14 cellular contexts compared by ENCODE assay signal in genomic region chr18:7927119-7927518, GRCh38.
DNase-seq lines count a peak whose midpoint lies in the region; ATAC-seq, FAIRE-seq and TF ChIP-seq lines count a peak whose summit lies in the region.
"Had no signal": no experiment of that assay in that cellular context is flagged by ENCODE, and none has a peak within 500 bp of the region (broad histone marks: within the 10 kb centered on the region; RNA-seq: fewer than 3 reads in every experiment).

No MANE protein-coding gene starts in this region.

- H3K4me3 ChIP-seq in ACC112 (ENCODE audit: low read depth, low read length) (no peak overlapping the region), HCT116 (replicated peaks in 1 of 2; ENCODE audit: low read depth in 1 of 2, low read length in 2 of 2) (no peak overlapping the region), osteoblast (ENCODE audit: insufficient read depth, low read length) (no peak overlapping the region), small intestine (ENCODE audit: low read depth in 1 of 2, low read length in 2 of 2) (no peak overlapping the region), H7 (ENCODE audit: insufficient read depth, low read depth, low read length) (no peak overlapping the region)

- H3K4me2 ChIP-seq in HCT116 (ENCODE audit: low read length) (peak overlapping the region; percentile 51; the same call in 1 of the 2 replicates), osteoblast (ENCODE audit: insufficient read depth, low read length) (no peak overlapping the region)

- H3K79me2 ChIP-seq in ACC112 (ENCODE audit: control insufficient read depth, insufficient read depth, low read length, unreplicated experiment), result peaks cover 12% of the 10 kb centered on the region
- no peaks in the 10 kb centered on the region for H3K79me2 ChIP-seq in HCT116 (ENCODE audit: insufficient read depth, low read length)
- peaks cover 7% of the 10 kb centered on the region for H3K79me2 ChIP-seq in osteoblast (ENCODE audit: insufficient read depth, low read length)

- CTCF ChIA-PET in HCT116 (lab: Charles Lee), result interaction anchor here (1.7 kb wide), 1 partner anchor 137 kb away, joined by 9 read pairs; no protein-coding TSS in a partner anchor

- no peaks in the 10 kb centered on the region for H3K9me3 ChIP-seq in HCT116 (ENCODE audit: control insufficient read depth in 1 of 2, insufficient read depth in 1 of 2, low read depth in 1 of 2, low read length in 2 of 2)
- H3K9me3 ChIP-seq in osteoblast (ENCODE audit: low read depth, low read length), result no peaks in the 10 kb centered on the region
- no peaks in the 10 kb centered on the region for H3K9me3 ChIP-seq in small intestine (ENCODE audit: control insufficient read depth, low read depth)
- H3K9me3 ChIP-seq: BE2C had no signal

- peaks cover 28% of the 10 kb centered on the region for H3K4me1 ChIP-seq in ACC112 (ENCODE audit: control insufficient read depth, insufficient read depth, low read length, unreplicated experiment)
- H3K4me1 ChIP-seq in HCT116 (ENCODE audit: control insufficient read depth in 1 of 2, insufficient read depth in 2 of 2, low read length in 2 of 2), result peaks cover 15 to 35% of the 10 kb centered on the region in 2 experiments
- peaks cover 18% of the 10 kb centered on the region for H3K4me1 ChIP-seq in osteoblast (ENCODE audit: insufficient read depth, low read length)
- H3K4me1 ChIP-seq in small intestine (ENCODE audit: control insufficient read depth in 2 of 2, insufficient read depth in 1 of 2, low read depth in 1 of 2, low read length in 1 of 2), result no peaks in the 10 kb centered on the region
- H3K4me1 ChIP-seq: BE2C had no signal

- TF ChIP-seq CTCF in HCT116 (IDR thresholded peaks at IDR 0.05 in 2 of 3, conservative IDR thresholded peaks at IDR 0.05 in 1 of 3; ENCODE audit: borderline replicate concordance in 1 of 3, insufficient read depth in 1 of 3, low read depth in 2 of 3, low read length in 2 of 3) (no peak), osteoblast (IDR thresholded peaks at IDR 0.05; ENCODE audit: extremely low read depth, low read depth, low read length) (no peak)

- DNase-seq in HCT116 (ENCODE audit: low read depth, low spot score), result no peak
- peak; percentile 67 for DNase-seq in amniotic epithelial cell (ENCODE audit: low read depth)
- DNase-seq in osteoblast (ENCODE audit: insufficient read length, low spot score, missing footprints), result peak; percentile 53
- no peak for DNase-seq in small intestine
- no peak for DNase-seq in H7
- DNase-seq in HuH-7 (ENCODE audit: low spot score), result no peak
- DNase-seq: BE2C; CD4-positive, alpha-beta memory T cell had no signal

- no peak overlapping the region for H3K9ac ChIP-seq in HCT116 (ENCODE audit: low read length)

- no peaks in the 10 kb centered on the region for H3K9me2 ChIP-seq in HCT116 (ENCODE audit: insufficient read depth)

- TF ChIP-seq RAD21 in HCT116 (IDR thresholded peaks at IDR 0.05; ENCODE audit: low read depth), result no peak

- H2AFZ ChIP-seq in ACC112 (ENCODE audit: low read length, unreplicated experiment), result no peak overlapping the region
- peak overlapping the region; percentile 62 for H2AFZ ChIP-seq in HCT116 (ENCODE audit: low read depth, low read length, poor library complexity, severe bottlenecking)
- H2AFZ ChIP-seq in osteoblast (ENCODE audit: low read length), result no peak overlapping the region

- H3K27me3 ChIP-seq in ACC112 (ENCODE audit: insufficient read depth, low read length) (no peaks in the 10 kb centered on the region), HCT116 (ENCODE audit: insufficient read depth, low read length) (no peaks in the 10 kb centered on the region), osteoblast (ENCODE audit: insufficient read depth, low read length) (no peaks in the 10 kb centered on the region), small intestine (ENCODE audit: control insufficient read depth in 2 of 2, insufficient read depth in 2 of 2, low read length in 2 of 2) (no peaks in the 10 kb centered on the region), H7 (ENCODE audit: control insufficient read depth, insufficient read depth, low read length) (no peaks in the 10 kb centered on the region)
- H3K27me3 ChIP-seq: BE2C had no signal

- H3K36me3 ChIP-seq in ACC112 (ENCODE audit: insufficient read depth, low read length) (no peaks in the 10 kb centered on the region), HCT116 (ENCODE audit: control insufficient read depth in 1 of 2, insufficient read depth in 2 of 2, low read length in 2 of 2) (no peaks in the 10 kb centered on the region), osteoblast (ENCODE audit: insufficient read depth, low read length) (no peaks in the 10 kb centered on the region), small intestine (ENCODE audit: control insufficient read depth in 2 of 2, insufficient read depth in 2 of 2, low read length in 2 of 2) (no peaks in the 10 kb centered on the region), H7 (replicated peaks; ENCODE audit: control insufficient read depth, insufficient read depth, low read length) (no peaks in the 10 kb centered on the region)
- H3K36me3 ChIP-seq: BE2C had no signal

- no peak for TF ChIP-seq POLR2A in HCT116 (IDR thresholded peaks at IDR 0.05; ENCODE audit: borderline replicate concordance, extremely low read depth, insufficient read depth, insufficient read length)

- POLR2A ChIA-PET in HCT116 (lab: Charles Lee), result no interaction called here

- no peak for FAIRE-seq in small intestine (lab: Jason Lieb, UNC)
- FAIRE-seq: GM12891, GM19239 had no signal

- BruUV-seq in HCT116 (replicated peaks; lab: Mats Ljungman, UMichigan), result no TSS peak

- intact Hi-C loops in HCT116 (cut with micrococcal nuclease), result no loop called here

- H3K27ac ChIP-seq in ACC112 (ENCODE audit: low read depth, low read length) (peak overlapping the region; percentile 16; the same call in 1 of the 2 replicates), HCT116 (ENCODE audit: low read depth, low read length) (no peak overlapping the region), osteoblast (ENCODE audit: low read depth, low read length) (no peak overlapping the region), small intestine (ENCODE audit: low read depth in 1 of 2, low read length in 1 of 2) (no peak overlapping the region)

- H4K20me1 ChIP-seq in HCT116 (ENCODE audit: insufficient read depth) (no peaks in the 10 kb centered on the region), osteoblast (ENCODE audit: insufficient read depth, low read length) (no peaks in the 10 kb centered on the region)

- ATAC-seq in HCT116 (no peak), GM18519 (IDR thresholded peaks at IDR 0.05; ENCODE audit: low FRiP score, unreplicated experiment) (no peak)
- ATAC-seq: Right ventricle myocardium inferior, SK-N-SH treated with all-trans-retinoic acid at 6 μM for 48 hours had no signal

- 52 to 65% (median 54%) methylated on average over 2 of the region's 2 CpGs for WGBS in small intestine, 3 donors

- RAD21 ChIA-PET in HCT116 (lab: Charles Lee; ENCODE audit: low non-redundant PET in 1 of 2, low total read pairs in 2 of 2, uncharacterized antibody in 2 of 2, unreplicated experiment in 2 of 2), result no interaction called here

TF ChIP-seq in HCT116, 20 proteins besides CTCF, POLR2A, EP300 and RAD21:
- no peak for TF ChIP-seq SRF (IDR thresholded peaks at IDR 0.05; ENCODE audit: low read depth)
- TF ChIP-seq CBX3 (IDR thresholded peaks at IDR 0.05; ENCODE audit: low read depth), result no peak
- TF ChIP-seq FOSL1 (IDR thresholded peaks at IDR 0.05; ENCODE audit: low read depth), result no peak
- TF ChIP-seq EGR1 (IDR thresholded peaks at IDR 0.05; ENCODE audit: low read depth), result no peak
TF ChIP-seq in HCT116: peak in this region for 0.

Comparison
In these comparisons a context has a peak if more than half of its experiments do, and no peak if none do; other contexts are left out.
1. DNase-seq: peak in amniotic epithelial cell (single experiment) and osteoblast (single experiment); none in HCT116 (single experiment), small intestine (single experiment), H7 (single experiment) and HuH-7 (single experiment).